8 cellular contexts compared by ENCODE assay signal in the genomic region with DNA sequence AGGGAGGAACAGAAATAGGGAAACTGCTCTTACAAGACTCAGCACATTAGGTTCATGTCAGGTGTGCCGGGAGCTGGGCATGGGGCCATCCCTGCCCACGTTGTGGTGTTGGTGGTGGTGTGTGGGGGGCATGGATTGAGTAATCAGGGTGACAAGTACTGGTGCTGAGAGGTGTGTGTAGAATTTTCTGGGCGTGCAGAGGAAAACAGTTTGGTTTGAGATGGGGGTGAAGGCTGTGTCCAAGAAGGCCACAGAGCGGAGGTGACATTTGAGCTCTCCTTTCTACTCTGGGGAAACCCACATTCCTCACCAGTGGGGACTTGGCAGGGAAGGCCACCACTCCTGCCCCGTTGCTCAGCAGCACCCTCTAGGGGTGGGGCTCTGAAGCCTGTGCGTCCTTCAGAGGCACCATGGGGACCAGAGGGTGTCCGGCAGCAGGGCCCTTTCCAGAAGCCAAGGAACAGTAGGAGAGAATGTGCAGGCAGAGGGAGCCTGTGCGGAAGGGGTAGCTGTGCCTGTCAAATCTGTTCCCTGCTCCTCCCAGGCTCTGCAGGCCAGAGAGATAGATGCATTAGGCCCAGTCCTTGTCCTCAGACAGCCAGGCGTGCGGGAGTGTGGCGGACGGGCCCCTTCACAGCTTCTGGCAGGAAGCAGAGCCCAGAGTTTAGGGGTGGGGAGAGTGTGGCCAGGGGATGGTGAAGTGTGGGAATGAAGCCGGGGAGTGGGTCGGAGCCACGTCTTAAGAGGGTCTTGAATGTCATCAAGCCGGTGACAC. TPM values are rescaled to one million over a fixed set of nuclear protein-coding genes. Genes with fewer than 3 reads are reported as not detected.
DNase-seq lines count a peak whose midpoint lies in the region; ATAC-seq and TF ChIP-seq lines count a peak whose summit lies in the region.

No MANE protein-coding gene starts in this region.

- TF ChIP-seq POLR2A in right lobe of liver (IDR thresholded peaks at IDR 0.05) = no peak
- no peak for TF ChIP-seq POLR2A in upper lobe of left lung (IDR thresholded peaks at IDR 0.05)

- peak; percentile 42 for DNase-seq in activated gamma-delta T cell treated with anti-CD3 and anti-CD28 coated beads, Interleukin-2, amount 50 U/mL, for 16 hours (ENCODE audit: low read depth)
- DNase-seq in activated gamma-delta T cell (lab: John Stamatoyannopoulos, UW) (no peak), right lobe of liver (peak; percentile 71 to 80 (median 79)), upper lobe of left lung (no peak), kidney glomerular epithelial cell (lab: John Stamatoyannopoulos, UW) (no peak), posterior vena cava (ENCODE audit: low spot score) (no peak), NCI-H748 (lab: John Stamatoyannopoulos, UW; ENCODE audit: unreplicated experiment) (no peak)
- DNase-seq in activated T-cell treated with anti-CD3 and anti-CD28 coated beads, Interleukin-2, amount 50 U/mL, for 24 hours = peak; percentile 67

- H3K4me1 Mint-ChIP-seq in activated T-cell treated with anti-CD3 and anti-CD28 coated beads, Interleukin-2, amount 50 U/mL, for 24 hours (ENCODE audit: low read depth) = peaks cover 59% of the 10 kb centered on the region

- no peaks in the 10 kb centered on the region for H3K9me3 Mint-ChIP-seq in activated T-cell treated with anti-CD3 and anti-CD28 coated beads, Interleukin-2, amount 50 U/mL, for 24 hours

- intact Hi-C loops in right lobe of liver (cut with DNase I) (loop anchor here (5.0 to 10.0 kb wide), 3 partner anchors 47 to 142 kb away; a partner anchor contains a TSS), posterior vena cava (cut with DNase I) (no loop called here)

- H3K4me3 ChIP-seq in right lobe of liver = peak overlapping the region in 2 of 3 donors; percentile 36 to 40
- no peak overlapping the region for H3K4me3 ChIP-seq in upper lobe of left lung

- H3K36me3 Mint-ChIP-seq in activated T-cell treated with anti-CD3 and anti-CD28 coated beads, Interleukin-2, amount 50 U/mL, for 24 hours (ENCODE audit: low read depth) = peaks cover 2% of the 10 kb centered on the region

- H3K36me3 ChIP-seq in right lobe of liver (no peaks in the 10 kb centered on the region), upper lobe of left lung (no peaks in the 10 kb centered on the region)

- H3K27ac ChIP-seq in right lobe of liver = peak overlapping the region; percentile 53 to 89 (median 67)
- peak overlapping the region; percentile 72 to 86 (median 82) for H3K27ac ChIP-seq in upper lobe of left lung

- whole genome bisulfite sequencing in right lobe of liver (ENCODE audit: insufficient coverage, low coverage, low lambda C conversion rate, missing lambda C conversion rate) = 17% methylated on average over 4 of the region's 16 CpGs
- 62 to 78% methylated on average over 12 to 16 of the region's 16 CpGs for WGBS in upper lobe of left lung, 2 donors

- TF ChIP-seq CTCF in right lobe of liver (IDR thresholded peaks at IDR 0.05) = peak; percentile 75 to 88 (median 88)
- TF ChIP-seq CTCF in upper lobe of left lung (IDR thresholded peaks at IDR 0.05) = peak; percentile 18 to 68 (median 40)

- ATAC-seq in right lobe of liver (peak; percentile 57 to 72 (median 64)), upper lobe of left lung (ENCODE audit: low FRiP score in 2 of 2) (peak; percentile 11 to 34)

- H3K4me3 Mint-ChIP-seq in activated T-cell treated with anti-CD3 and anti-CD28 coated beads, Interleukin-2, amount 50 U/mL, for 24 hours = no peak overlapping the region

- H3K9me3 ChIP-seq in right lobe of liver = no peaks in the 10 kb centered on the region
- no peaks in the 10 kb centered on the region for H3K9me3 ChIP-seq in upper lobe of left lung

- TF ChIP-seq EP300 in upper lobe of left lung (IDR thresholded peaks at IDR 0.05) = no peak

- no peaks in the 10 kb centered on the region for H3K27me3 Mint-ChIP-seq in activated T-cell treated with anti-CD3 and anti-CD28 coated beads, Interleukin-2, amount 50 U/mL, for 24 hours

- no peaks in the 10 kb centered on the region for H3K27me3 ChIP-seq in right lobe of liver
- no peaks in the 10 kb centered on the region for H3K27me3 ChIP-seq in upper lobe of left lung

- H3K27ac Mint-ChIP-seq in activated T-cell treated with anti-CD3 and anti-CD28 coated beads, Interleukin-2, amount 50 U/mL, for 24 hours = peak overlapping the region; percentile 56

- H3K4me1 ChIP-seq in right lobe of liver (peaks cover 0 to 75% (median 24%) of the 10 kb centered on the region in 4 donors), upper lobe of left lung (peaks cover 91 to 100% (median 93%) of the 10 kb centered on the region in 4 donors)

RNA-seq across cellular contexts. Expression of a gene that starts 48.7 kb away (rescaled TPM):
- total RNA-seq in right lobe of liver = 10 to 100 TPM; 30.0 to 48.0 (median 38.8) TPM
- total RNA-seq in upper lobe of left lung = 100 to 1,000 TPM in 2 of 6 donors, 10 to 100 TPM in 4; 80.2 to 332 (median 90.8) TPM
- total RNA-seq in posterior vena cava = 10 to 100 TPM; 57.2 to 62.5 TPM

Comparison
In these comparisons a context has a peak if more than half of its experiments do, and no peak if none do; other contexts are left out.
1. DNase-seq: peak in activated gamma-delta T cell treated with anti-CD3 and anti-CD28 coated beads, Interleukin-2, amount 50 U/mL, for 16 hours (single experiment), activated T-cell treated with anti-CD3 and anti-CD28 coated beads, Interleukin-2, amount 50 U/mL, for 24 hours (single experiment) and right lobe of liver (3 of 3); none in activated gamma-delta T cell (single experiment), upper lobe of left lung (0 of 2), kidney glomerular epithelial cell (single experiment), posterior vena cava (single experiment) and NCI-H748 (single experiment).
2. H3K4me3 ChIP-seq: peak in right lobe of liver (2 of 3); none in upper lobe of left lung (0 of 4).
3. intact Hi-C loops: an anchor here in right lobe of liver (5.0 to 10.0 kb wide); none called in posterior vena cava.